ENCODE assay signal across 8 cellular contexts in the genomic region with DNA sequence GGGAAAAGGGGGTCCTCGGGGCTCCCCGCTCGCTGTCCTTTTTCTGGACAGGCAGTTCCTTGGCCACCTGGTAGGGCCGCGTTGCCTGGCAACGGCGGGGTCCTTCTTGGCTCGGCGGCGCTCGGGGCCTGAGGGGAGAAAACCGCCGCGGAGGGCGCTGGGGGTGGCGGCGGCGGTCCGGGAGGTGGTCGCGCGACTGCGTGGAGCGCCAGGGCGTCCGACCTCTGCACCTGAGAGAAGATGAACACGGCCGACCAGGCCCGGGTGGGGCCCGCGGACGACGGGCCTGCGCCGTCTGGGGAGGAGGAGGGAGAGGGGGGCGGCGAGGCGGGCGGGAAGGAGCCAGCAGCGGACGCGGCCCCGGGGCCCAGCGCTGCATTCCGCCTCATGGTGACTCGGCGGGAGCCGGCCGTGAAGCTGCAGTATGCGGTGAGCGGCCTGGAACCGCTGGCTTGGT. TPM values are rescaled to one million over a fixed set of nuclear protein-coding genes. Genes with fewer than 3 reads are reported as not detected.
A peak's percentile ranks its signal among the peaks of the same experiment; 100 is the strongest.
DNase-seq lines count a peak whose midpoint lies in the region; ATAC-seq and TF ChIP-seq lines count a peak whose summit lies in the region.

A gene with protein sequence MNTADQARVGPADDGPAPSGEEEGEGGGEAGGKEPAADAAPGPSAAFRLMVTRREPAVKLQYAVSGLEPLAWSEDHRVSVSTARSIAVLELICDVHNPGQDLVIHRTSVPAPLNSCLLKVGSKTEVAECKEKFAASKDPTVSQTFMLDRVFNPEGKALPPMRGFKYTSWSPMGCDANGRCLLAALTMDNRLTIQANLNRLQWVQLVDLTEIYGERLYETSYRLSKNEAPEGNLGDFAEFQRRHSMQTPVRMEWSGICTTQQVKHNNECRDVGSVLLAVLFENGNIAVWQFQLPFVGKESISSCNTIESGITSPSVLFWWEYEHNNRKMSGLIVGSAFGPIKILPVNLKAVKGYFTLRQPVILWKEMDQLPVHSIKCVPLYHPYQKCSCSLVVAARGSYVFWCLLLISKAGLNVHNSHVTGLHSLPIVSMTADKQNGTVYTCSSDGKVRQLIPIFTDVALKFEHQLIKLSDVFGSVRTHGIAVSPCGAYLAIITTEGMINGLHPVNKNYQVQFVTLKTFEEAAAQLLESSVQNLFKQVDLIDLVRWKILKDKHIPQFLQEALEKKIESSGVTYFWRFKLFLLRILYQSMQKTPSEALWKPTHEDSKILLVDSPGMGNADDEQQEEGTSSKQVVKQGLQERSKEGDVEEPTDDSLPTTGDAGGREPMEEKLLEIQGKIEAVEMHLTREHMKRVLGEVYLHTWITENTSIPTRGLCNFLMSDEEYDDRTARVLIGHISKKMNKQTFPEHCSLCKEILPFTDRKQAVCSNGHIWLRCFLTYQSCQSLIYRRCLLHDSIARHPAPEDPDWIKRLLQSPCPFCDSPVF (plus strand): TSS at position 106 of the 457 bp plus-strand sequence. CDS start 135 bp downstream, at position 241.

- ATAC-seq in GM19324 (IDR thresholded peaks at IDR 0.05; ENCODE audit: low FRiP score, unreplicated experiment), result peak; percentile 72
- peak; percentile 32 for ATAC-seq in HG03457 (IDR thresholded peaks at IDR 0.05; ENCODE audit: unreplicated experiment)

- POLR2A ChIA-PET in BJ (lab: Charles Lee), result interaction anchor here (0.5 kb wide), 1 partner anchor 33 kb away, joined by 3 read pairs; no protein-coding TSS in a partner anchor

- H3K27ac ChIP-seq in esophagus (ENCODE audit: low read depth in 2 of 2, low read length in 1 of 2), result peak within 1 kb of the TSS; percentile 96 to 98

- H3K27me3 ChIP-seq in BJ (ENCODE audit: control insufficient read depth, insufficient read depth, low read length), result no peaks in the 10 kb centered on the region
- no peaks in the 10 kb centered on the region for H3K27me3 ChIP-seq in esophagus (ENCODE audit: control insufficient read depth in 1 of 2, insufficient read depth in 2 of 2, low read length in 2 of 2)

- H3K9me3 ChIP-seq in esophagus (ENCODE audit: control insufficient read depth in 2 of 2, insufficient read depth in 1 of 2, low read depth in 1 of 2, low read length in 1 of 2), result no peaks in the 10 kb centered on the region

- no peaks in the 10 kb centered on the region for H3K4me1 ChIP-seq in esophagus (ENCODE audit: control insufficient read depth in 2 of 2, insufficient read depth in 2 of 2, low read length in 1 of 2)

- no peaks in the 10 kb centered on the region for H3K36me3 ChIP-seq in BJ (ENCODE audit: control insufficient read depth, insufficient read depth, low read length)
- H3K36me3 ChIP-seq in esophagus (ENCODE audit: control insufficient read depth in 2 of 2, insufficient read depth in 2 of 2, low read length in 1 of 2), result no peaks in the 10 kb centered on the region

- peak within 1 kb of the TSS; percentile 98 for H3K4me3 ChIP-seq in BJ (ENCODE audit: low read depth, low read length)
- H3K4me3 ChIP-seq in esophagus (ENCODE audit: low read depth in 1 of 2, low read length in 2 of 2), result peak within 1 kb of the TSS; percentile 78 to 97

- no peak for TF ChIP-seq CTCF in BJ (IDR thresholded peaks at IDR 0.05; ENCODE audit: insufficient read depth, low read depth, low read length)

- no peak for DNase-seq in BJ (ENCODE audit: low read depth)
- peak; percentile 44 for DNase-seq in NOMO-1 treated with dmso at 0.1 percent for 144 hours (lab: John Stamatoyannopoulos, UW; ENCODE audit: unreplicated experiment)
- peak; percentile 83 for DNase-seq in activated T-cell treated with anti-CD3 and anti-CD28 coated beads for 48 hours (ENCODE audit: low read depth)
- no peak for DNase-seq in myocyte (ENCODE audit: low read depth)
- DNase-seq in stimulated activated CD8-positive, alpha-beta memory T cell treated with anti-CD3 and anti-CD28 coated beads, Interleukin-7, amount 100 ng/mL, for 48 hours (ENCODE audit: extremely low read depth in 1 of 2, low read depth in 1 of 2), result peak; percentile 61 to 71

- CTCF ChIA-PET in BJ (lab: Yijun Ruan, JAX), result interaction anchor here (1.3 to 1.7 kb wide), 2 partner anchors 12 to 24 kb away, joined by 3 to 7 read pairs; no protein-coding TSS in a partner anchor

- 1% methylated on average over 25 to 52 of the region's 52 CpGs for WGBS in esophagus, 2 donors

RNA-seq across cellular contexts. Expression of the gene that starts here (rescaled TPM):
- 2.8 and 4.9 TPM in 2 replicates for polyA plus RNA-seq in BJ (2011; rRNA removed)
- polyA minus RNA-seq in BJ (2011; rRNA and poly(A)+ RNA removed), result 5.2 and 7.2 TPM in 2 replicates
- 1 to 10 TPM; 2.1 to 3.8 TPM for polyA plus RNA-seq in esophagus
- 13.7 and 13.9 TPM in 2 replicates for total RNA-seq in myocyte
- 7.4 TPM for polyA plus RNA-seq in myocyte (2012)

Comparison
In these comparisons a context has a peak if more than half of its experiments do, and no peak if none do; other contexts are left out.
1. DNase-seq: peak in NOMO-1 treated with dmso at 0.1 percent for 144 hours (single experiment), activated T-cell treated with anti-CD3 and anti-CD28 coated beads for 48 hours (single experiment) and stimulated activated CD8-positive, alpha-beta memory T cell treated with anti-CD3 and anti-CD28 coated beads, Interleukin-7, amount 100 ng/mL, for 48 hours (2 of 2); none in BJ (single experiment) and myocyte (single experiment).